In genomic region chr20:48656661-48657211, GRCh38 we compare ENCODE assay signal across 11 cellular contexts.
DNase-seq lines count a peak whose midpoint lies in the region; ATAC-seq, FAIRE-seq and TF ChIP-seq lines count a peak whose summit lies in the region.
"Had no signal": no experiment of that assay in that cellular context is flagged by ENCODE, and none has a peak within 500 bp of the region (broad histone marks: within the 10 kb centered on the region; RNA-seq: fewer than 3 reads in every experiment).

No MANE protein-coding gene starts in this region.

- no peak for ATAC-seq in activated naive CD4-positive, alpha-beta T cell treated with anti-CD3 and anti-CD28 coated beads, Interleukin-2, amount 50 U/mL, for 72 hours
- no peak for ATAC-seq in stimulated activated memory B cell treated with anti-CD40 and anti-IgM and Interleukin-4, amounts not matched to agents 10 μg/mL and 1 μg/mL and 100 μg/mL, for 72 hours

- intact Hi-C loops in activated naive CD4-positive, alpha-beta T cell treated with anti-CD3 and anti-CD28 coated beads for 36 hours (cut with micrococcal nuclease) = loop anchor here (1.0 to 5.0 kb wide), 3 partner anchors 61 to 249 kb away; partner anchors contain the start of gene PREX1

- H3K36me3 ChIP-seq in CD8-positive, alpha-beta memory T cell (ENCODE audit: insufficient read depth, low read length) = peaks cover 51% of the 10 kb centered on the region
- H3K36me3 ChIP-seq: MG63 had no signal

- no peaks in the 10 kb centered on the region for H3K4me1 Mint-ChIP-seq in activated naive CD4-positive, alpha-beta T cell treated with anti-CD3 and anti-CD28 coated beads for 36 hours (ENCODE audit: low read depth)
- peaks cover 34% of the 10 kb centered on the region for H3K4me1 Mint-ChIP-seq in stimulated activated memory B cell treated with anti-CD40 and anti-IgM and Interleukin-4, amounts not matched to agents 10 μg/mL and 1 μg/mL and 100 μg/mL, for 72 hours
- peaks cover 9 to 30% (median 13%) of the 10 kb centered on the region in 3 donors for H3K4me1 Mint-ChIP-seq in CD8-positive, alpha-beta memory T cell

- H3K4me1 ChIP-seq in CD8-positive, alpha-beta memory T cell (ENCODE audit: insufficient read depth, low read length) = no peaks in the 10 kb centered on the region

- no peaks in the 10 kb centered on the region for H3K27me3 Mint-ChIP-seq in activated naive CD4-positive, alpha-beta T cell treated with anti-CD3 and anti-CD28 coated beads for 36 hours (ENCODE audit: low read depth)
- no peaks in the 10 kb centered on the region for H3K27me3 Mint-ChIP-seq in stimulated activated memory B cell treated with anti-CD40 and anti-IgM and Interleukin-4, amounts not matched to agents 10 μg/mL and 1 μg/mL and 100 μg/mL, for 72 hours
- H3K27me3 Mint-ChIP-seq in CD8-positive, alpha-beta memory T cell = peaks cover 0 to 3% of the 10 kb centered on the region in 2 donors

- TF ChIP-seq CTCF in fibroblast of pulmonary artery (IDR thresholded peaks at IDR 0.05; ENCODE audit: low read length, missing control alignments) = peak; percentile 19

- H3K4me3 ChIP-seq in fibroblast of pulmonary artery (replicated peaks; ENCODE audit: low read depth, low read length) = no peak overlapping the region
- H3K4me3 ChIP-seq in CD8-positive, alpha-beta memory T cell (ENCODE audit: low read length) = no peak overlapping the region
- H3K4me3 ChIP-seq: coronary artery, MG63 had no signal

- H3K9me3 ChIP-seq in CD8-positive, alpha-beta memory T cell (ENCODE audit: low read length) = no peaks in the 10 kb centered on the region
- H3K9me3 ChIP-seq: MG63 had no signal

- H3K27ac ChIP-seq in CD8-positive, alpha-beta memory T cell (ENCODE audit: low read depth, low read length) = no peak overlapping the region
- H3K27ac ChIP-seq: coronary artery had no signal

- no peak overlapping the region for H3K4me3 Mint-ChIP-seq in activated naive CD4-positive, alpha-beta T cell treated with anti-CD3 and anti-CD28 coated beads for 36 hours
- no peak overlapping the region for H3K4me3 Mint-ChIP-seq in stimulated activated memory B cell treated with anti-CD40 and anti-IgM and Interleukin-4, amounts not matched to agents 10 μg/mL and 1 μg/mL and 100 μg/mL, for 72 hours
- H3K4me3 Mint-ChIP-seq in CD8-positive, alpha-beta memory T cell = no peak overlapping the region

- H3K36me3 Mint-ChIP-seq in activated naive CD4-positive, alpha-beta T cell treated with anti-CD3 and anti-CD28 coated beads for 36 hours (ENCODE audit: low read depth) = peaks cover 5% of the 10 kb centered on the region
- H3K36me3 Mint-ChIP-seq in activated naive CD4-positive, alpha-beta T cell treated with anti-CD3 and anti-CD28 coated beads, Interleukin-2, amount 50 U/mL, for 72 hours = peaks cover 0 to 20% of the 10 kb centered on the region in 2 donors
- H3K36me3 Mint-ChIP-seq in stimulated activated memory B cell treated with anti-CD40 and anti-IgM and Interleukin-4, amounts not matched to agents 10 μg/mL and 1 μg/mL and 100 μg/mL, for 72 hours = peaks cover 71% of the 10 kb centered on the region
- peaks cover 22 to 96% (median 25%) of the 10 kb centered on the region in 3 donors for H3K36me3 Mint-ChIP-seq in CD8-positive, alpha-beta memory T cell

- CTCF ChIA-PET in activated naive CD4-positive, alpha-beta T cell treated with anti-CD3 and anti-CD28 coated beads for 36 hours (lab: Charles Lee) = interaction anchor here (0.6 to 5.7 kb wide), 18 partner anchors 16 to 1564 kb away, joined by 3 to 108 read pairs (median 4); partner anchors contain the start of gene ARFGEF2
- CTCF ChIA-PET in CD8-positive, alpha-beta memory T cell (lab: Charles Lee) = interaction anchor here (1.0 to 10.3 kb wide), 26 partner anchors 10 to 252 kb away, joined by 3 to 156 read pairs (median 5); no protein-coding TSS in a partner anchor

- no peak for DNase-seq in activated naive CD4-positive, alpha-beta T cell treated with anti-CD3 and anti-CD28 coated beads for 36 hours
- no peak for DNase-seq in activated naive CD4-positive, alpha-beta T cell treated with anti-CD3 and anti-CD28 coated beads, Interleukin-2, amount 50 U/mL, for 72 hours (ENCODE audit: low spot score in 2 of 2)
- peak; percentile 36 for DNase-seq in RCC 7860 (ENCODE audit: low spot score)
- no peak for DNase-seq in fibroblast of pulmonary artery (ENCODE audit: low read depth)
- no peak for DNase-seq in UCSD-AML1 (lab: John Stamatoyannopoulos, UW; ENCODE audit: unreplicated experiment)
- no peak for DNase-seq in CD8-positive, alpha-beta memory T cell
- no peak for DNase-seq in NCI-H524 (lab: John Stamatoyannopoulos, UW)
- DNase-seq: DMS79, MG63 had no signal

- peaks cover 5% of the 10 kb centered on the region for H3K9me3 Mint-ChIP-seq in activated naive CD4-positive, alpha-beta T cell treated with anti-CD3 and anti-CD28 coated beads for 36 hours
- H3K9me3 Mint-ChIP-seq in activated naive CD4-positive, alpha-beta T cell treated with anti-CD3 and anti-CD28 coated beads, Interleukin-2, amount 50 U/mL, for 72 hours = no peaks in the 10 kb centered on the region
- H3K9me3 Mint-ChIP-seq in stimulated activated memory B cell treated with anti-CD40 and anti-IgM and Interleukin-4, amounts not matched to agents 10 μg/mL and 1 μg/mL and 100 μg/mL, for 72 hours = no peaks in the 10 kb centered on the region
- peaks cover 0 to 3% (median 0%) of the 10 kb centered on the region in 5 donors for H3K9me3 Mint-ChIP-seq in CD8-positive, alpha-beta memory T cell

- no peak for FAIRE-seq in RCC 7860 (lab: Jason Lieb, UNC)

- H3K27me3 ChIP-seq in CD8-positive, alpha-beta memory T cell (ENCODE audit: insufficient read depth, low read length, poor library complexity, severe bottlenecking) = no peaks in the 10 kb centered on the region
- H3K27me3 ChIP-seq: MG63 had no signal

- POLR2A ChIA-PET in CD8-positive, alpha-beta memory T cell (lab: Charles Lee) = interaction anchor here (1.7 kb wide), 1 partner anchor 249 kb away, joined by 11 read pairs; no protein-coding TSS in a partner anchor

- peak overlapping the region; percentile 1 for H3K27ac Mint-ChIP-seq in activated naive CD4-positive, alpha-beta T cell treated with anti-CD3 and anti-CD28 coated beads for 36 hours
- H3K27ac Mint-ChIP-seq in activated naive CD4-positive, alpha-beta T cell treated with anti-CD3 and anti-CD28 coated beads, Interleukin-2, amount 50 U/mL, for 72 hours = peak overlapping the region in 1 of 2 donors; percentile 13
- peak overlapping the region; percentile 68 for H3K27ac Mint-ChIP-seq in stimulated activated memory B cell treated with anti-CD40 and anti-IgM and Interleukin-4, amounts not matched to agents 10 μg/mL and 1 μg/mL and 100 μg/mL, for 72 hours
- peak overlapping the region in 2 of 8 donors; percentile 27 to 40 for H3K27ac Mint-ChIP-seq in CD8-positive, alpha-beta memory T cell
